In genomic region chr11:111539426-111540113, GRCh38 we compare ENCODE assay signal across 8 cellular contexts. TPM values are rescaled to one million over a fixed set of nuclear protein-coding genes. Genes with fewer than 3 reads are reported as not detected.
DNase-seq lines count a peak whose midpoint lies in the region; ATAC-seq and TF ChIP-seq lines count a peak whose summit lies in the region.

No MANE protein-coding gene starts in this region.

- H3K27me3 Mint-ChIP-seq in GM23338 (ENCODE audit: insufficient read depth, low read depth, poor library complexity): peaks cover 51% of the 10 kb centered on the region

- no peak overlapping the region for H3K27ac Mint-ChIP-seq in GM23338

- no peaks in the 10 kb centered on the region for H4K20me1 ChIP-seq in GM23338 (replicated peaks; ENCODE audit: insufficient read depth)
- H4K20me1 ChIP-seq in smooth muscle cell (ENCODE audit: low read depth): peaks cover 20% of the 10 kb centered on the region

- H3F3A ChIP-seq in GM23338 (replicated peaks; ENCODE audit: low read depth) (no peaks in the 10 kb centered on the region), smooth muscle cell (ENCODE audit: low read depth) (peaks cover 3% of the 10 kb centered on the region)

- H3K4me1 Mint-ChIP-seq in GM23338: peaks cover 25% of the 10 kb centered on the region; the same call in 2 of the 3 replicates

- no peaks in the 10 kb centered on the region for H3K9me3 ChIP-seq in smooth muscle cell (replicated peaks; ENCODE audit: low read depth)

- H3K9ac ChIP-seq in smooth muscle cell (ENCODE audit: low read depth): no peak overlapping the region

- no peaks in the 10 kb centered on the region for H3K36me3 ChIP-seq in GM23338 (ENCODE audit: insufficient read depth)
- no peaks in the 10 kb centered on the region for H3K36me3 ChIP-seq in smooth muscle cell (ENCODE audit: low read depth)

- 76% methylated on average over 9 of the region's 9 CpGs for WGBS in smooth muscle cell (ENCODE audit: low lambda C conversion rate)

- H3K9me3 Mint-ChIP-seq in GM23338: no peaks in the 10 kb centered on the region; the same call in 2 of the 3 replicates

- H3K36me3 Mint-ChIP-seq in GM23338 (ENCODE audit: low read depth): no peaks in the 10 kb centered on the region; the same call in 1 of the 3 replicates

- H3K27me3 ChIP-seq in GM23338 (ENCODE audit: insufficient read depth) (peaks cover 59% of the 10 kb centered on the region), smooth muscle cell (ENCODE audit: low read depth) (no peaks in the 10 kb centered on the region)

- H3K4me3 ChIP-seq in GM23338 (peak overlapping the region; percentile 89), WI38 (ENCODE audit: low read depth, low read length) (peak overlapping the region; percentile 87), fibroblast of villous mesenchyme (ENCODE audit: low read depth, low read length) (peak overlapping the region; percentile 62), smooth muscle cell (peak overlapping the region; percentile 65)

- H3K79me2 ChIP-seq in GM23338 (replicated peaks; ENCODE audit: insufficient read depth) (no peaks in the 10 kb centered on the region), smooth muscle cell (ENCODE audit: low read depth) (no peaks in the 10 kb centered on the region)

- H3K27ac ChIP-seq in GM23338 (ENCODE audit: low read depth) (no peak overlapping the region), smooth muscle cell (ENCODE audit: low read depth) (peak overlapping the region; percentile 10)

- no peak for DNase-seq in GM23338 (ENCODE audit: low spot score)
- DNase-seq in fibroblast of villous mesenchyme (ENCODE audit: low read depth): peak; percentile 38
- DNase-seq in smooth muscle cell (lab: John Stamatoyannopoulos, UW; ENCODE audit: unreplicated experiment): no peak
- no peak for DNase-seq in A172 (ENCODE audit: low spot score)
- no peak for DNase-seq in glomerular visceral epithelial cell (ENCODE audit: extremely low spot score)
- DNase-seq in iPS-NIHi7 (ENCODE audit: extremely low spot score): no peak

- H3K4me2 ChIP-seq in GM23338 (peak overlapping the region; percentile 95), smooth muscle cell (peak overlapping the region; percentile 93)

- H2AFZ ChIP-seq in GM23338 (peak overlapping the region; percentile 100), smooth muscle cell (ENCODE audit: low read depth) (peak overlapping the region; percentile 94)

- peaks cover 20% of the 10 kb centered on the region for H3K4me1 ChIP-seq in GM23338 (ENCODE audit: insufficient read depth)
- peaks cover 18% of the 10 kb centered on the region for H3K4me1 ChIP-seq in smooth muscle cell (ENCODE audit: low read depth)

- peak overlapping the region; percentile 72 for H3K4me3 Mint-ChIP-seq in GM23338

- no peaks in the 10 kb centered on the region; the same call in 1 of the 2 replicates for H3K9me2 ChIP-seq in GM23338 (ENCODE audit: insufficient read depth)

- TF ChIP-seq CTCF in GM23338 (conservative IDR thresholded peaks at IDR 0.05; ENCODE audit: low read depth in 2 of 2): no peak
- no peak for TF ChIP-seq CTCF in WI38 (IDR thresholded peaks at IDR 0.05; ENCODE audit: low read depth, low read length)
- TF ChIP-seq CTCF in fibroblast of villous mesenchyme (IDR thresholded peaks at IDR 0.05; ENCODE audit: insufficient read depth, low read depth, low read length): no peak
- TF ChIP-seq CTCF in smooth muscle cell (IDR thresholded peaks at IDR 0.05; ENCODE audit: borderline replicate concordance, insufficient read depth, poor library complexity, severe bottlenecking): no peak

- ATAC-seq in GM23338 (no peak), HG03025 (IDR thresholded peaks at IDR 0.05; ENCODE audit: low FRiP score, unreplicated experiment) (no peak)

TF ChIP-seq in GM23338, 12 proteins besides CTCF, POLR2A, EP300 and RAD21 (continues in another document):
- TF ChIP-seq REST (IDR thresholded peaks at IDR 0.05; ENCODE audit: unreplicated experiment): no peak

RNA-seq across cellular contexts. Expression of gene LAYN, which starts 0.9 kb away (rescaled TPM):
- total RNA-seq in GM23338 (2014; rRNA removed; shearing (Covaris generic)): 4.3 and 6.8 TPM in 2 replicates
- 6.8 and 7.9 TPM in 2 replicates for polyA plus RNA-seq in GM23338 (2016; fragmentation: Nextera tagmentation; extraction: Ambion mirVana)
- total RNA-seq in fibroblast of villous mesenchyme: 41.9 and 66.5 TPM in 2 replicates
- total RNA-seq in smooth muscle cell: 61.0 and 67.4 TPM in 2 replicates
- 52.6 and 64.5 TPM in 2 replicates for polyA plus RNA-seq in smooth muscle cell
- 150 and 160 TPM in 2 replicates for total RNA-seq in A172 (2014; rRNA removed; shearing (Covaris generic))

RNA-seq across cellular contexts. Expression of gene HOATZ, which starts 25.0 kb away (rescaled TPM):
- total RNA-seq in GM23338 (2014; rRNA removed; shearing (Covaris generic)): not detected in 2 replicates
- polyA plus RNA-seq in GM23338 (2016; fragmentation: Nextera tagmentation; extraction: Ambion mirVana) (not detected in 2 replicates), smooth muscle cell (1.2 and 1.5 TPM in 2 replicates)
- total RNA-seq in fibroblast of villous mesenchyme (not detected in 2 replicates), smooth muscle cell (0.85 TPM in 1 of 2 replicates, not detected in the other)
- not detected in 2 replicates for total RNA-seq in A172 (2014; rRNA removed; shearing (Covaris generic))

RNA-seq across cellular contexts. Expression of gene BTG4, which starts 27.4 kb away (rescaled TPM):
- total RNA-seq in GM23338 (2014; rRNA removed; shearing (Covaris generic)): 0.31 TPM in 1 of 2 replicates, not detected in the other
- polyA plus RNA-seq in GM23338 (2016; fragmentation: Nextera tagmentation; extraction: Ambion mirVana): 0.21 TPM in 1 of 2 replicates, not detected in the other
- total RNA-seq in fibroblast of villous mesenchyme: not detected in 2 replicates
- not detected in 2 replicates for total RNA-seq in smooth muscle cell
- 0.21 and 0.47 TPM in 2 replicates for polyA plus RNA-seq in smooth muscle cell
- total RNA-seq in A172 (2014; rRNA removed; shearing (Covaris generic)): 0.12 and 0.50 TPM in 2 replicates
